21 cellular contexts compared by ENCODE assay signal in genomic region chr1:30532621-30533020, GRCh38.
"Had no signal": no experiment of that assay in that cellular context is flagged by ENCODE, and none has a peak within 500 bp of the region (broad histone marks: within the 10 kb centered on the region; RNA-seq: fewer than 3 reads in every experiment).

No MANE protein-coding gene starts in this region.

- H3K9me3 Mint-ChIP-seq: immature natural killer cell, memory B cell had no signal

- H3K79me2 ChIP-seq: parathyroid adenoma had no signal

- H3K4me1 Mint-ChIP-seq: immature natural killer cell, memory B cell, mesothelial cell of epicardium had no signal

- H3K27me3 ChIP-seq: foreskin keratinocyte, suprapubic skin, thyroid gland had no signal

- H3K4me3 ChIP-seq: left ventricle myocardium inferior, lower lobe of right lung, psoas muscle, suprapubic skin, thyroid gland, upper lobe of right lung had no signal

- H3K9me3 ChIP-seq: lower lobe of right lung, psoas muscle, suprapubic skin, thyroid gland, upper lobe of right lung had no signal

- ATAC-seq: foreskin keratinocyte, lower lobe of right lung, psoas muscle, sciatic nerve, upper lobe of right lung had no signal

- H3K27ac Mint-ChIP-seq: immature natural killer cell, memory B cell, mesothelial cell of epicardium, nephron had no signal

- DNase-seq: cerebellar nuclear complex; dermis blood vessel endothelial cell; erythroblast; foreskin keratinocyte; immature natural killer cell; left ventricle myocardium inferior; lower lobe of right lung; psoas muscle; retina; stimulated activated CD4-positive, alpha-beta T cell treated with anti-CD3 and anti-CD28 coated beads, Interleukin-2, amount 100 ng/mL, for 24 hours; stimulated activated naive CD4-positive, alpha-beta T cell treated with Interleukin-2 at 50 U/mL for 16 hours; thyroid gland had no signal

- FAIRE-seq: endothelial cell of umbilical vein, keratinocyte had no signal

- H3K4me3 Mint-ChIP-seq: immature natural killer cell, memory B cell, mesothelial cell of epicardium, nephron had no signal

- H3K4me1 ChIP-seq: foreskin keratinocyte, lower lobe of right lung, parathyroid adenoma, suprapubic skin, thyroid gland, upper lobe of right lung had no signal

- H3K9ac ChIP-seq: parathyroid adenoma had no signal

- H3K36me3 Mint-ChIP-seq: immature natural killer cell, memory B cell, mesothelial cell of epicardium had no signal

- H2AFZ ChIP-seq: parathyroid adenoma had no signal

- H3K27ac ChIP-seq: foreskin keratinocyte, left ventricle myocardium inferior, lower lobe of right lung, parathyroid adenoma, psoas muscle, suprapubic skin, thyroid gland, upper lobe of right lung had no signal

- H3K36me3 ChIP-seq: left ventricle myocardium inferior, lower lobe of right lung, suprapubic skin, thyroid gland, upper lobe of right lung had no signal
